ENCODE assay signal across 8 cellular contexts in the genomic region with DNA sequence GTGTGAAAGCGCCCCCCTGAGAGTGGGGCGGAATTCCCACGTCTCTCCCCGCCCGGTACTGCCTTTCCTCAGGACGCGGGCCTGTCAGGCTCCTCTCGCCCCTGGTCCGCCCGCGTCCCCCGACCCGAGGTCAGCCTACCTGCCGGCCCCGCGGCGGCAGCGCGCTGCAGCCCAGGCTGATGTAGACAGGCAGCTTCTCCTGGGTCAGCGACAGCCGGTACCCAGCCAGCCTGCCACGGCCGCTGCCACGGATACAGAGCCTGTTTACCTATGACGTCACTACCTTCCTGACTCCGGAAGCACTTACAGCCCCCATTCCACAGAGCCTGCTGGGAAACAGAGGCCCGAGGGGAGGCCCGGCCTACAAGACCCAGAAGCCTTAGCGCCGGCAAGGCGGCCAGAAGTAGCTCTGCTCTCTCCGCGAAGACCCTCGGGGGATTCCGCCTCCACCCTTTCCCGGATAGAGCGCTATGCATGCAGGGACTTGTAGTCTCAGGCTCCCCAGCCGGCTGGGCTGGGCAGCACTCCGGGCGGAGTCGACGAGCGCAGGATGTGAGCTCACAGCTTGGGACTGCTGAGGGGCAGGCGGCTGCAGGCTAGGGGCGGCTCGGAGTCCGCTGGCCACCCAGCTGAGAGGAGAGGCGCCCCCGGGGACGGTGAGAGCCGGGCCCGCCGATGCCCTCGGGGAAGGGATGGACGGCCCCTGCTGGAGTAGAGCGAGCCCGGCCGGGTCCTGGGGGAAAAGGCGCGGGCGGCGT. TPM values are rescaled to one million over a fixed set of nuclear protein-coding genes. Genes with fewer than 3 reads are reported as not detected.
DNase-seq lines count a peak whose midpoint lies in the region; TF ChIP-seq lines count a peak whose summit lies in the region.

A gene with protein sequence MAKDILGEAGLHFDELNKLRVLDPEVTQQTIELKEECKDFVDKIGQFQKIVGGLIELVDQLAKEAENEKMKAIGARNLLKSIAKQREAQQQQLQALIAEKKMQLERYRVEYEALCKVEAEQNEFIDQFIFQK (minus strand): TSS at position 272 of the 758 bp plus-strand sequence. CDS start 3,487 bp downstream, outside the sequence.
Gene TNFAIP1 (plus strand): TSS at position 561 of the 758 bp plus-strand sequence. CDS start 3,761 bp downstream, outside the sequence.

- H4K20me1 ChIP-seq in MM.1S (ENCODE audit: insufficient read depth, low read length) = no peaks in the 10 kb centered on the region

- H3F3A ChIP-seq in MM.1S (ENCODE audit: insufficient read depth, low read length) = no peaks in the 10 kb centered on the region

- peak within 1 kb of the TSS; percentile 78 for H3K4me3 ChIP-seq in HAP-1
- peak within 1 kb of the TSS; percentile 91 for H3K4me3 ChIP-seq in MM.1S (ENCODE audit: low read length)
- H3K4me3 ChIP-seq in fibroblast of the aortic adventitia (ENCODE audit: low read depth, low read length) = peak within 1 kb of the TSS; percentile 95

- no peaks in the 10 kb centered on the region for H3K27me3 Mint-ChIP-seq in nephron (ENCODE audit: low read depth)
- no peaks in the 10 kb centered on the region for H3K27me3 Mint-ChIP-seq in stimulated activated naive CD8-positive, alpha-beta T cell treated with anti-CD3 and anti-CD28 coated beads, Interleukin-15, Interleukin-2, amounts not matched to agents 100 ng/mL and 50 ng/mL, for 24 hours

- H3K27me3 ChIP-seq in HAP-1 (ENCODE audit: low read depth) = no peaks in the 10 kb centered on the region
- H3K27me3 ChIP-seq in MM.1S (replicated peaks; ENCODE audit: insufficient read depth, low read length) = no peaks in the 10 kb centered on the region

- H3K79me2 ChIP-seq in MM.1S (ENCODE audit: low read length) = peaks cover 57% of the 10 kb centered on the region

- no peaks in the 10 kb centered on the region for H3K9me3 ChIP-seq in ES-I3 (ENCODE audit: control insufficient read depth, insufficient read depth, low read length)
- no peaks in the 10 kb centered on the region for H3K9me3 ChIP-seq in HAP-1
- H3K9me3 ChIP-seq in MM.1S (replicated peaks; ENCODE audit: insufficient read depth, low read length) = no peaks in the 10 kb centered on the region

- H3K4me2 ChIP-seq in MM.1S (ENCODE audit: low read depth, low read length) = peak within 1 kb of the TSS; percentile 97

- peak within 1 kb of the TSS; percentile 79 to 98 (median 97) for H3K27ac Mint-ChIP-seq in nephron
- peak within 1 kb of the TSS; percentile 89 for H3K27ac Mint-ChIP-seq in stimulated activated naive CD8-positive, alpha-beta T cell treated with anti-CD3 and anti-CD28 coated beads, Interleukin-15, Interleukin-2, amounts not matched to agents 100 ng/mL and 50 ng/mL, for 24 hours

- H3K4me1 ChIP-seq in ES-I3 (ENCODE audit: insufficient read depth, low read length) = peaks cover 13% of the 10 kb centered on the region
- H3K4me1 ChIP-seq in HAP-1 = peaks cover 12% of the 10 kb centered on the region
- H3K4me1 ChIP-seq in MM.1S (ENCODE audit: low read length) = peaks cover 18% of the 10 kb centered on the region

- peaks cover 48% of the 10 kb centered on the region for H3K4me1 Mint-ChIP-seq in nephron
- H3K4me1 Mint-ChIP-seq in stimulated activated naive CD8-positive, alpha-beta T cell treated with anti-CD3 and anti-CD28 coated beads, Interleukin-15, Interleukin-2, amounts not matched to agents 100 ng/mL and 50 ng/mL, for 24 hours (ENCODE audit: low read depth) = peaks cover 43% of the 10 kb centered on the region

- H3K36me3 ChIP-seq in ES-I3 (ENCODE audit: insufficient read depth, low read length) = no peaks in the 10 kb centered on the region
- H3K36me3 ChIP-seq in HAP-1 (replicated peaks) = peaks cover 8% of the 10 kb centered on the region; the same call in 1 of the 2 replicates
- H3K36me3 ChIP-seq in MM.1S (replicated peaks; ENCODE audit: insufficient read depth, low read length) = no peaks in the 10 kb centered on the region

- no peaks in the 10 kb centered on the region for H3K9me2 ChIP-seq in MM.1S (replicated peaks; ENCODE audit: insufficient read depth, low read length)

- H2AFZ ChIP-seq in MM.1S (ENCODE audit: low read length) = peak within 1 kb of the TSS; percentile 84

- DNase-seq in HAP-1 (ENCODE audit: low spot score in 2 of 2) (peak; percentile 99), MM.1S (peak; percentile 99), SIG-M5 (lab: John Stamatoyannopoulos, UW) (peak; percentile 99), activated gamma-delta T cell (lab: John Stamatoyannopoulos, UW) (peak; percentile 85), fibroblast of the aortic adventitia (ENCODE audit: low read depth) (peak; percentile 100)

- peak within 1 kb of the TSS; percentile 98 to 99 (median 99) for H3K4me3 Mint-ChIP-seq in nephron
- peak within 1 kb of the TSS; percentile 90 for H3K4me3 Mint-ChIP-seq in stimulated activated naive CD8-positive, alpha-beta T cell treated with anti-CD3 and anti-CD28 coated beads, Interleukin-15, Interleukin-2, amounts not matched to agents 100 ng/mL and 50 ng/mL, for 24 hours

- H3K9me3 Mint-ChIP-seq in nephron = no peaks in the 10 kb centered on the region
- H3K9me3 Mint-ChIP-seq in stimulated activated naive CD8-positive, alpha-beta T cell treated with anti-CD3 and anti-CD28 coated beads, Interleukin-15, Interleukin-2, amounts not matched to agents 100 ng/mL and 50 ng/mL, for 24 hours = no peaks in the 10 kb centered on the region

- H3K36me3 Mint-ChIP-seq in nephron (ENCODE audit: low read depth) = peaks cover 8% of the 10 kb centered on the region
- no peaks in the 10 kb centered on the region for H3K36me3 Mint-ChIP-seq in stimulated activated naive CD8-positive, alpha-beta T cell treated with anti-CD3 and anti-CD28 coated beads, Interleukin-15, Interleukin-2, amounts not matched to agents 100 ng/mL and 50 ng/mL, for 24 hours (ENCODE audit: low read depth)

- H3K9ac ChIP-seq in ES-I3 (ENCODE audit: low read depth, low read length) = peak within 1 kb of the TSS; percentile 92
- peak within 1 kb of the TSS; percentile 80 for H3K9ac ChIP-seq in MM.1S (ENCODE audit: low read length)

- TF ChIP-seq CTCF in MM.1S (IDR thresholded peaks at IDR 0.05; ENCODE audit: low read length) (no peak), fibroblast of the aortic adventitia (IDR thresholded peaks at IDR 0.05; ENCODE audit: insufficient read depth, low read length) (peak; percentile 3), nephron (IDR thresholded peaks at IDR 0.05; ENCODE audit: unreplicated experiment in 3 of 3) (no peak)

- in situ Hi-C loops in HAP-1 (cut with MboI; ENCODE audit: low sequenced_read_pairs) = no loop called here

- H3K27ac ChIP-seq in MM.1S (ENCODE audit: low read length) = peak within 1 kb of the TSS; percentile 61; the same call in 1 of the 2 replicates

RNA-seq across cellular contexts. Expression of the first gene that starts in this region (rescaled TPM):
- 46.9 and 59.8 TPM in 2 replicates for total RNA-seq in fibroblast of the aortic adventitia (ENCODE audit: low replicate concordance)

RNA-seq across cellular contexts. Expression of gene TNFAIP1, which starts in this region (rescaled TPM):
- 10.1 and 23.7 TPM in 2 replicates for total RNA-seq in fibroblast of the aortic adventitia (ENCODE audit: low replicate concordance)

Comparison
In these comparisons a context has a peak if more than half of its experiments do, and no peak if none do; other contexts are left out.
1. Peak in every context shown above with its lines: DNase-seq, H3K4me3 ChIP-seq and H3K27ac ChIP-seq.